In genomic region chr11:107565219-107565937, GRCh38 we compare ENCODE assay signal across 8 cellular contexts. TPM values are rescaled to one million over a fixed set of nuclear protein-coding genes. Genes with fewer than 3 reads are reported as not detected.
DNase-seq lines count a peak whose midpoint lies in the region; ATAC-seq and TF ChIP-seq lines count a peak whose summit lies in the region.

ALKBH8 (minus strand) TSS chr11:107565735; CDS start chr11:107560893, 4,842 bp downstream.

- peak within 1 kb of the TSS; percentile 94 for H3K27ac Mint-ChIP-seq in T-cell

- no peaks in the 10 kb centered on the region for H3K9me3 ChIP-seq in adrenal gland (replicated peaks in 1 of 3)
- H3K9me3 ChIP-seq in uterus = no peaks in the 10 kb centered on the region

- peaks cover 51 to 59% (median 51%) of the 10 kb centered on the region in 3 donors for H3K4me1 Mint-ChIP-seq in T-cell

- H3K27ac ChIP-seq in adrenal gland = peak within 1 kb of the TSS in 4 of 5 donors; percentile 50 to 83 (median 72)
- H3K27ac ChIP-seq in uterus = peak within 1 kb of the TSS; percentile 63 to 82

- no peaks in the 10 kb centered on the region for H3K36me3 ChIP-seq in adrenal gland (replicated peaks in 1 of 2)
- H3K36me3 ChIP-seq in uterus = no peaks in the 10 kb centered on the region

- ATAC-seq in HG02588 (IDR thresholded peaks at IDR 0.05; ENCODE audit: unreplicated experiment) (peak; percentile 83), T-cell (replicated peaks in 1 of 4) (peak; percentile 96 to 99 (median 98)), left ventricle myocardium superior (peak; percentile 98)

- H3K36me3 Mint-ChIP-seq in T-cell = peaks cover 3% of the 10 kb centered on the region

- H3K27me3 ChIP-seq in adrenal gland = no peaks in the 10 kb centered on the region
- H3K27me3 ChIP-seq in uterus = no peaks in the 10 kb centered on the region

- intact Hi-C loops in adrenal gland (cut with DNase I) = no loop called here
- intact Hi-C loops in left ventricle myocardium superior (cut with micrococcal nuclease) = no loop called here
- intact Hi-C loops in uterus (cut with DNase I; ENCODE audit: low total_unique reads) = no loop called here

- no peaks in the 10 kb centered on the region for H3K9me3 Mint-ChIP-seq in T-cell

- peaks cover 9 to 23% of the 10 kb centered on the region in 2 donors for H3K4me1 ChIP-seq in adrenal gland (replicated peaks in 1 of 2)
- H3K4me1 ChIP-seq in uterus = no peaks in the 10 kb centered on the region

- CTCF ChIA-PET in T-cell (lab: Charles Lee) = interaction anchor here (1.0 to 1.2 kb wide), 2 partner anchors 24 to 124 kb away, joined by 3 to 6 read pairs; no protein-coding TSS in a partner anchor

- WGBS in adrenal gland, 4 donors = 0 to 1% (median 0%) methylated on average over 19 to 32 of the region's 32 CpGs

- H3K27me3 Mint-ChIP-seq in T-cell = no peaks in the 10 kb centered on the region

- H3K4me3 Mint-ChIP-seq in T-cell = peak within 1 kb of the TSS; percentile 86 to 96 (median 91)

- DNase-seq in GM12865 (ENCODE audit: low read depth) (peak; percentile 82), NCI-H1092 (lab: John Stamatoyannopoulos, UW) (peak; percentile 56), T-cell (peak; percentile 55 to 87 (median 78)), adrenal gland (peak; percentile 69 to 87 (median 76)), left ventricle myocardium superior (peak; percentile 84), putamen (ENCODE audit: low spot score) (peak; percentile 85), uterus (peak; percentile 65 to 68)

- H3K4me3 ChIP-seq in GM12865 (ENCODE audit: low read depth, low read length) (peak within 1 kb of the TSS; percentile 86), adrenal gland (peak within 1 kb of the TSS; percentile 83 to 89 (median 84)), uterus (peak within 1 kb of the TSS; percentile 78 to 82)

- POLR2A ChIA-PET in T-cell (lab: Charles Lee) = no interaction called here

- TF ChIP-seq CTCF in GM12865 (IDR thresholded peaks at IDR 0.05; ENCODE audit: insufficient read depth, low read depth, low read length, missing control alignments) = no peak
- no peak for TF ChIP-seq CTCF in adrenal gland (IDR thresholded peaks at IDR 0.05)
- TF ChIP-seq CTCF in uterus (IDR thresholded peaks at IDR 0.05) = no peak

- TF ChIP-seq POLR2A in adrenal gland (IDR thresholded peaks at IDR 0.05) = no peak
- no peak for TF ChIP-seq POLR2A in uterus (IDR thresholded peaks at IDR 0.05)

RNA-seq across cellular contexts. Expression of gene ALKBH8, which starts in this region (rescaled TPM):
- total RNA-seq in T-cell (10 to 100 TPM; 11.6 to 15.4 (median 12.4) TPM), adrenal gland (1 to 10 TPM; 2.5 to 8.9 (median 5.5) TPM), left ventricle myocardium superior (6.8 TPM), uterus (10 to 100 TPM in 1 of 4 donors, 1 to 10 TPM in 3; 5.1 to 26.1 (median 7.4) TPM)
- 1 to 10 TPM; 2.5 to 9.5 (median 5.0) TPM for polyA plus RNA-seq in adrenal gland

Comparison
In these comparisons a context has a peak if more than half of its experiments do, and no peak if none do; other contexts are left out.
1. Peak in every context shown above with its lines: DNase-seq, ATAC-seq, H3K4me3 ChIP-seq and H3K27ac ChIP-seq.